Comparison of ENCODE assay signal across 8 cellular contexts in genomic region chr7:149624006-149624405, GRCh38.
DNase-seq lines count a peak whose midpoint lies in the region; ATAC-seq and TF ChIP-seq lines count a peak whose summit lies in the region.

No MANE protein-coding gene starts in this region.

- POLR2A ChIA-PET in T-cell (lab: Charles Lee) = interaction anchor here in 1 of 2 donors (0.6 kb wide), 1 partner anchor 640 kb away, joined by 6 read pairs; no protein-coding TSS in a partner anchor

- peak overlapping the region; percentile 89 to 94 (median 94) for H3K4me3 Mint-ChIP-seq in T-cell

- H3K9me3 Mint-ChIP-seq in T-cell = no peaks in the 10 kb centered on the region

- peak; percentile 11 for TF ChIP-seq CTCF in astrocyte of the spinal cord (IDR thresholded peaks at IDR 0.05; ENCODE audit: low read depth, low read length)

- CTCF ChIA-PET in T-cell (lab: Charles Lee) = interaction anchor here in 1 of 2 donors (0.6 to 1.3 kb wide), 4 partner anchors 21 to 594 kb away, joined by 4 to 5 read pairs (median 4); partner anchors contain the start of gene ZNF783

- peaks cover 4 to 7% of the 10 kb centered on the region in 2 donors for H3K27me3 Mint-ChIP-seq in T-cell

- in situ Hi-C loops in astrocyte of the spinal cord (cut with HindIII; ENCODE audit: low sequenced_read_pairs) = no loop called here

- ATAC-seq in HG03066 (IDR thresholded peaks at IDR 0.05; ENCODE audit: low read depth, unreplicated experiment) (peak; percentile 18), T-cell (replicated peaks in 1 of 4) (peak; percentile 33 to 43 (median 39))

- peak overlapping the region; percentile 82 to 86 for H3K27ac Mint-ChIP-seq in T-cell

- H3K4me1 Mint-ChIP-seq in T-cell = peaks cover 40 to 47% (median 43%) of the 10 kb centered on the region in 3 donors

- DNase-seq in NCI-H2081 (lab: John Stamatoyannopoulos, UW) (peak; percentile 27 to 32), NCI-H2081 treated with DMSO at 0.1 percent for 48 hours (lab: John Stamatoyannopoulos, UW) (no peak), T-cell (peak in 33 of 34 experiments; percentile 25 to 68 (median 53)), astrocyte of the spinal cord (ENCODE audit: low read depth, low spot score) (peak; percentile 9), iPS-NIHi11 (ENCODE audit: low spot score) (peak; percentile 35), NCI-H2029 (lab: John Stamatoyannopoulos, UW) (no peak)
- peak; percentile 36 for DNase-seq in stimulated activated CD4-positive, alpha-beta T cell treated with anti-CD3 and anti-CD28 coated beads, Interleukin-12 subunit alpha, Interleukin-12 subunit beta, amount 100 ng/mL, for 4 hours

- peak overlapping the region; percentile 90 for H3K4me3 ChIP-seq in astrocyte of the spinal cord (ENCODE audit: low read depth, low read length)

- peaks cover 22% of the 10 kb centered on the region for H3K36me3 Mint-ChIP-seq in T-cell

Comparison
In these comparisons a context has a peak if more than half of its experiments do, and no peak if none do; other contexts are left out.
1. DNase-seq: peak in NCI-H2081 (2 of 2), T-cell (33 of 34), astrocyte of the spinal cord (single experiment), iPS-NIHi11 (single experiment) and stimulated activated CD4-positive, alpha-beta T cell treated with anti-CD3 and anti-CD28 coated beads, Interleukin-12 subunit alpha, Interleukin-12 subunit beta, amount 100 ng/mL, for 4 hours (single experiment); none in NCI-H2081 treated with DMSO at 0.1 percent for 48 hours (single experiment) and NCI-H2029 (single experiment).